1 cellular context compared by ENCODE assay signal in the genomic region with DNA sequence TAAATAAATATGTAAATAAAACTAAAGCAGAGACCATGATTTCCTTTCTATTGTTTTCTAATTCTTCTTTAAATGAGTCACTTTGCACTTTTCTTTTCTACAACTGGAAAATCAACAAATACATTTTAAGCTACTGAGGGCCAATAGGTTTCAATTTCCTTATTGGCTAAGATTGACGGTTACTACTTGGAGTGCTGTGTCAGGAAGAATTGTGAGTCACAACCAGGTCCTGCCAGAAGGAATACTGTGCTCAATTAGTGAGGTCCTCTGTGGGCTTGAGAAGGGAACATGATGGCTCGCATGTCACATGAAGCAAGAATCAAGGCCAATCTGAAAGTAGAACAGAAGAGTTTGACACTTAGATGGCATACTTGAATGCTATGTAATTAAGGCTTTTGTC.
TF ChIP-seq lines count a peak whose summit lies in the region.

No MANE protein-coding gene starts in this region.

TF ChIP-seq in endothelial cell of umbilical vein, 7 proteins besides CTCF, POLR2A, EP300 and RAD21:
- TF ChIP-seq, protein P1, sequence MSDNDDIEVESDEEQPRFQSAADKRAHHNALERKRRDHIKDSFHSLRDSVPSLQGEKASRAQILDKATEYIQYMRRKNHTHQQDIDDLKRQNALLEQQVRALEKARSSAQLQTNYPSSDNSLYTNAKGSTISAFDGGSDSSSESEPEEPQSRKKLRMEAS (IDR thresholded peaks at IDR 0.05; ENCODE audit: insufficient read depth, insufficient read length) = no peak
- TF ChIP-seq FOS (IDR thresholded peaks at IDR 0.05; ENCODE audit: borderline replicate concordance, insufficient read depth, low read length) = peak; percentile 73
